Comparison of ENCODE assay signal across 8 cellular contexts in the genomic region with DNA sequence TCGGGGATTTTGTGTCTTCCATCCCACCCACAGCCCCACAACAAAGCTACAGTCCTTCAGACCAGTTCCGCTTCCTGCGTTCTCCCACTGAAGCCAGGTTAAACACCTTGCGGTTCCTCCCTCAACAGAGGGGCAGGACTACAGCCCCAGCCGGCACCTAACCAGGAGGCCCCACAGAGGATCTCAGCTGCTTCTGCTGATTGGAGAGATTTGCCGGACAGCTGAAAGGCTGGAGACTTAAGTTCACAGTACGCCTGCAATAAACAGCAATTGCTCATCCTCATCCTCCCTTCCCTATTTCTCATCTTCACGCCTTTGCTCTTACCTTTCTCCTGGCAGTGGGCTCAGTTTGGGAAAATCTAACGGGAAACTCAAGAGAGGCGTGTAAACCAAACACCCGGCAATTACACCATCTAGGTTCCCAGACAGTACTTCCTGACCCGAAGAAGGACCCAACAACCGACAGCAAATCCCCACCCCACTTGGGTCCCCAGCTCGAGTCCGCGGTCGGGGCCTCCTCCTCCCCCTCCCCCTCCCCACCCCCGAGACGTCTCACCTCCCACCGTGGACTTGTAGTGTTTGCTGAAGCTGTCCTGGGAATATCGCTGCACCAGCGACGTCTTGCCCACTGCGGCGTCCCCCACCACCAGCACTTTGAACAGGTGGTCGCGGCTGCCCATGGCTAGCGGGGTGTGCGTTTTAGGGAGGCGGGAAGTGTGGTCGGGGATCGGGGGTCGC. TPM values are rescaled to one million over a fixed set of nuclear protein-coding genes. Genes with fewer than 3 reads are reported as not detected.
DNase-seq lines count a peak whose midpoint lies in the region; ATAC-seq and TF ChIP-seq lines count a peak whose summit lies in the region.

No MANE protein-coding gene starts in this region.

- peaks cover 44% of the 10 kb centered on the region for H3K36me3 Mint-ChIP-seq in natural killer cell treated with Interleukin-12 subunit alpha and Interleukin-12 subunit beta and Interleukin-15 and Interleukin-18, amount 100 ng/mL, for 72 hours

- H3K27ac ChIP-seq in thyroid gland: peak overlapping the region; percentile 10 to 67 (median 54)

- H3K9me3 Mint-ChIP-seq in natural killer cell treated with Interleukin-12 subunit alpha and Interleukin-12 subunit beta and Interleukin-15 and Interleukin-18, amount 100 ng/mL, for 72 hours: no peaks in the 10 kb centered on the region

- H3K27ac Mint-ChIP-seq in natural killer cell treated with Interleukin-12 subunit alpha and Interleukin-12 subunit beta and Interleukin-15 and Interleukin-18, amount 100 ng/mL, for 72 hours: peak overlapping the region; percentile 97

- peaks cover 69 to 84% of the 10 kb centered on the region in 2 donors for H3K4me1 Mint-ChIP-seq in natural killer cell treated with Interleukin-12 subunit alpha and Interleukin-12 subunit beta and Interleukin-15 and Interleukin-18, amount 100 ng/mL, for 72 hours (ENCODE audit: low read depth in 2 of 2)

- no peaks in the 10 kb centered on the region for H3K9me3 ChIP-seq in thyroid gland

- intact Hi-C loops in thyroid gland (cut with DNase I): no loop called here

- WGBS in thyroid gland, 2 donors: 13 to 15% methylated on average over 27 to 33 of the region's 33 CpGs

- TF ChIP-seq POLR2A in GM18505 (IDR thresholded peaks at IDR 0.05; ENCODE audit: borderline replicate concordance, extremely low read depth, insufficient read depth, insufficient read length): peak; percentile 13
- TF ChIP-seq POLR2A in thyroid gland (IDR thresholded peaks at IDR 0.05): no peak

- no peak for ATAC-seq in GM18505 (IDR thresholded peaks at IDR 0.05; ENCODE audit: unreplicated experiment)
- peak; percentile 43 for ATAC-seq in natural killer cell treated with Interleukin-12 subunit alpha and Interleukin-12 subunit beta and Interleukin-15 and Interleukin-18, amount 100 ng/mL, for 72 hours

- no peak for TF ChIP-seq CTCF in epithelial cell of proximal tubule (conservative IDR thresholded peaks at IDR 0.05; ENCODE audit: low read depth, low read length)
- TF ChIP-seq CTCF in thyroid gland (IDR thresholded peaks at IDR 0.05): no peak

- H3K4me3 ChIP-seq in epithelial cell of proximal tubule (ENCODE audit: low read depth, low read length): peak overlapping the region; percentile 90
- peak overlapping the region; percentile 77 to 95 (median 82) for H3K4me3 ChIP-seq in thyroid gland (replicated peaks in 1 of 3)

- peak; percentile 32 for DNase-seq in HuH-7.5 (ENCODE audit: low spot score)
- DNase-seq in activated CD8-positive, alpha-beta memory T cell treated with anti-CD3 and anti-CD28 coated beads for 4 hours (ENCODE audit: low read depth in 2 of 2): peak; percentile 8 to 27
- DNase-seq in epithelial cell of proximal tubule (ENCODE audit: low read depth): no peak
- peak; percentile 85 for DNase-seq in natural killer cell treated with Interleukin-12 subunit alpha and Interleukin-12 subunit beta and Interleukin-15 and Interleukin-18, amount 100 ng/mL, for 72 hours (ENCODE audit: low spot score)
- DNase-seq in thyroid gland: peak; percentile 33 to 43
- no peak for DNase-seq in HT-29 (ENCODE audit: low spot score)
- DNase-seq in NCI-H1092 (lab: John Stamatoyannopoulos, UW): no peak

- no peaks in the 10 kb centered on the region for H3K27me3 Mint-ChIP-seq in natural killer cell treated with Interleukin-12 subunit alpha and Interleukin-12 subunit beta and Interleukin-15 and Interleukin-18, amount 100 ng/mL, for 72 hours

- peaks cover 5 to 22% of the 10 kb centered on the region in 2 donors for H3K4me1 ChIP-seq in thyroid gland

- no peaks in the 10 kb centered on the region for H3K36me3 ChIP-seq in thyroid gland

- H3K27me3 ChIP-seq in thyroid gland: no peaks in the 10 kb centered on the region

- peak overlapping the region; percentile 94 for H3K4me3 Mint-ChIP-seq in natural killer cell treated with Interleukin-12 subunit alpha and Interleukin-12 subunit beta and Interleukin-15 and Interleukin-18, amount 100 ng/mL, for 72 hours

RNA-seq across cellular contexts. Expression of gene RAB29, which starts 0.8 kb away (rescaled TPM):
- total RNA-seq in epithelial cell of proximal tubule (10.0 and 12.0 TPM in 2 replicates), thyroid gland (10 to 100 TPM; 52.4 to 78.1 (median 58.9) TPM)
- total RNA-seq in natural killer cell treated with Interleukin-12 subunit alpha and Interleukin-12 subunit beta and Interleukin-15 and Interleukin-18, amount 100 ng/mL, for 72 hours: 100 to 1,000 TPM; 109 to 217 TPM
- total RNA-seq in HT-29 (2014; rRNA removed; shearing (Covaris generic)): 3.6 and 4.7 TPM in 2 replicates

RNA-seq across cellular contexts. Expression of gene NUCKS1, which starts 24.5 kb away (rescaled TPM):
- total RNA-seq in epithelial cell of proximal tubule (92.5 and 104 TPM in 2 replicates), thyroid gland (100 to 1,000 TPM; 122 to 237 (median 177) TPM)
- 100 to 1,000 TPM in 1 of 2 donors, 10 to 100 TPM in 1; 95.1 to 156 TPM for total RNA-seq in natural killer cell treated with Interleukin-12 subunit alpha and Interleukin-12 subunit beta and Interleukin-15 and Interleukin-18, amount 100 ng/mL, for 72 hours
- 41.9 and 42.8 TPM in 2 replicates for total RNA-seq in HT-29 (2014; rRNA removed; shearing (Covaris generic))

RNA-seq across cellular contexts. Expression of gene SLC41A1, which starts 38.6 kb away (rescaled TPM):
- total RNA-seq in epithelial cell of proximal tubule: 10.9 and 14.0 TPM in 2 replicates
- 10 to 100 TPM; 66.2 to 80.2 TPM for total RNA-seq in natural killer cell treated with Interleukin-12 subunit alpha and Interleukin-12 subunit beta and Interleukin-15 and Interleukin-18, amount 100 ng/mL, for 72 hours
- total RNA-seq in thyroid gland: 10 to 100 TPM; 52.1 to 98.9 (median 64.6) TPM
- total RNA-seq in HT-29 (2014; rRNA removed; shearing (Covaris generic)): 5.0 and 5.4 TPM in 2 replicates

Comparison
In these comparisons a context has a peak if more than half of its experiments do, and no peak if none do; other contexts are left out.
1. DNase-seq: peak in HuH-7.5 (single experiment), activated CD8-positive, alpha-beta memory T cell treated with anti-CD3 and anti-CD28 coated beads for 4 hours (2 of 2), natural killer cell treated with Interleukin-12 subunit alpha and Interleukin-12 subunit beta and Interleukin-15 and Interleukin-18, amount 100 ng/mL, for 72 hours (single experiment) and thyroid gland (2 of 2); none in epithelial cell of proximal tubule (single experiment), HT-29 (single experiment) and NCI-H1092 (single experiment).